Comparison of ENCODE assay signal across 9 cellular contexts in the genomic region with DNA sequence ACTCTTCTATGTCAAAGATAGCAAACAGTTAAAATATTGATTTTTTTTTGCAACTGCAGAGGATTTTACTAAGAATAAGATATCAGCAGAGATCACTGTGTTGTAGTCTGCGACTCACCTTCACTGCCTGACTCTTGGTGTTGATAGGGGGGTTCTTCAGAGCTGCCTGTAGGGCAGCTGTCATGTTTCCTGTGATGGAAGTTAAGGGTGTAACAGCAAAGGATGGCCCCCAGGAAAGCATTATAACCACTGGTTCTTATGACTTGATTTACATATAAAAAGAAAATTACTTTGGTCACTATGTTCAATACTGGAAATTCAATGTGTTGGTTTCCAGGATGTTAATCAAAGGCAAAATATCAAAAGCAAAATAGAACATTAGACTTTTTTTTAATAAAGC. TPM values are rescaled to one million over a fixed set of nuclear protein-coding genes. Genes with fewer than 3 reads are reported as not detected.
A peak's percentile ranks its signal among the peaks of the same experiment; 100 is the strongest.
DNase-seq lines count a peak whose midpoint lies in the region; ATAC-seq and TF ChIP-seq lines count a peak whose summit lies in the region.
"Had no signal": no experiment of that assay in that cellular context is flagged by ENCODE, and none has a peak within 500 bp of the region (broad histone marks: within the 10 kb centered on the region; RNA-seq: fewer than 3 reads in every experiment).

No MANE protein-coding gene starts in this region.

- CTCF ChIA-PET in activated CD8-positive, alpha-beta T cell treated with anti-CD3 and anti-CD28 coated beads for 36 hours (lab: Charles Lee) = interaction anchor here (1.0 to 4.2 kb wide), 17 partner anchors 9 to 324 kb away, joined by 3 to 33 read pairs (median 6); a partner anchor contains a TSS

- H3K4me1 Mint-ChIP-seq in activated CD8-positive, alpha-beta T cell treated with anti-CD3 and anti-CD28 coated beads for 36 hours (ENCODE audit: low read depth) = peaks cover 61% of the 10 kb centered on the region

- ATAC-seq in Right ventricle myocardium inferior (no peak), upper lobe of left lung (ENCODE audit: low FRiP score in 2 of 2) (no peak), GM18502 (IDR thresholded peaks at IDR 0.05; ENCODE audit: poor library complexity, unreplicated experiment) (no peak), HG03442 (IDR thresholded peaks at IDR 0.05; ENCODE audit: unreplicated experiment) (no peak)
- ATAC-seq in activated CD8-positive, alpha-beta T cell treated with anti-CD3 and anti-CD28 coated beads for 36 hours = peak; percentile 15

- no peaks in the 10 kb centered on the region for H3K9me3 Mint-ChIP-seq in activated CD8-positive, alpha-beta T cell treated with anti-CD3 and anti-CD28 coated beads for 36 hours

- intact Hi-C loops in Right ventricle myocardium inferior (cut with DNase I) = no loop called here
- intact Hi-C loops in activated CD8-positive, alpha-beta T cell treated with anti-CD3 and anti-CD28 coated beads for 36 hours (cut with micrococcal nuclease) = loop anchor here (5.0 kb wide), 1 partner anchor 161 kb away; a partner anchor contains a TSS

- H3K4me3 Mint-ChIP-seq in activated CD8-positive, alpha-beta T cell treated with anti-CD3 and anti-CD28 coated beads for 36 hours = peak overlapping the region; percentile 89

- peak overlapping the region; percentile 68 for H3K4me3 ChIP-seq in cardiac muscle cell
- peak overlapping the region; percentile 14 for H3K4me3 ChIP-seq in kidney epithelial cell (ENCODE audit: low read depth, low read length)
- peak overlapping the region; percentile 16 to 93 (median 88) for H3K4me3 ChIP-seq in upper lobe of left lung

- H3K27ac ChIP-seq in cardiac muscle cell (peak overlapping the region; percentile 98), upper lobe of left lung (peak overlapping the region; percentile 8 to 99 (median 98))

- peaks cover 29% of the 10 kb centered on the region for H3K36me3 ChIP-seq in cardiac muscle cell
- no peaks in the 10 kb centered on the region for H3K36me3 ChIP-seq in kidney epithelial cell (ENCODE audit: control insufficient read depth, insufficient read depth, low read length)
- H3K36me3 ChIP-seq in upper lobe of left lung = peaks cover 0 to 38% (median 17%) of the 10 kb centered on the region in 4 donors

- H3K9me3 ChIP-seq in cardiac muscle cell (ENCODE audit: low read depth) (no peaks in the 10 kb centered on the region), upper lobe of left lung (no peaks in the 10 kb centered on the region)

- TF ChIP-seq POLR2A in upper lobe of left lung (IDR thresholded peaks at IDR 0.05) = no peak

- DNase-seq in cardiac muscle cell (ENCODE audit: low read depth in 1 of 2, low spot score in 1 of 2) (no peak), Right ventricle myocardium inferior (ENCODE audit: missing footprints) (no peak), kidney epithelial cell (ENCODE audit: low read depth) (no peak), upper lobe of left lung (no peak), AML-193 (lab: John Stamatoyannopoulos, UW) (no peak)
- DNase-seq in activated CD8-positive, alpha-beta T cell treated with anti-CD3 and anti-CD28 coated beads for 36 hours = peak; percentile 49
- DNase-seq: NCI-H2081 treated with DMSO at 0.1 percent for 48 hours had no signal

- H3K4me1 ChIP-seq in cardiac muscle cell (ENCODE audit: low read depth) = peaks cover 21% of the 10 kb centered on the region
- H3K4me1 ChIP-seq in upper lobe of left lung = peaks cover 37 to 62% (median 51%) of the 10 kb centered on the region in 4 donors

- 55 to 63% methylated on average over 1 of the region's 1 CpG for WGBS in upper lobe of left lung, 2 donors

- TF ChIP-seq EP300 in upper lobe of left lung (IDR thresholded peaks at IDR 0.05) = no peak

- POLR2A ChIA-PET in activated CD8-positive, alpha-beta T cell treated with anti-CD3 and anti-CD28 coated beads for 36 hours (lab: Charles Lee) = interaction anchor here (1.2 kb wide), 1 partner anchor 160 kb away, joined by 3 read pairs; no protein-coding TSS in a partner anchor

- H3K27me3 ChIP-seq in cardiac muscle cell = no peaks in the 10 kb centered on the region
- H3K27me3 ChIP-seq in kidney epithelial cell (ENCODE audit: control insufficient read depth, insufficient read depth, low read length) = no peaks in the 10 kb centered on the region
- H3K27me3 ChIP-seq in upper lobe of left lung = no peaks in the 10 kb centered on the region

- H3K27me3 Mint-ChIP-seq in activated CD8-positive, alpha-beta T cell treated with anti-CD3 and anti-CD28 coated beads for 36 hours = no peaks in the 10 kb centered on the region

- TF ChIP-seq CTCF in cardiac muscle cell (IDR thresholded peaks at IDR 0.05; ENCODE audit: low read depth, low read length) (no peak), kidney epithelial cell (IDR thresholded peaks at IDR 0.05; ENCODE audit: insufficient read depth, low read length, poor library complexity, severe bottlenecking) (no peak), upper lobe of left lung (IDR thresholded peaks at IDR 0.05) (no peak)
- no peak for TF ChIP-seq CTCF in activated CD8-positive, alpha-beta T cell treated with anti-CD3 and anti-CD28 coated beads for 36 hours (IDR thresholded peaks at IDR 0.05)

- H3K36me3 Mint-ChIP-seq in activated CD8-positive, alpha-beta T cell treated with anti-CD3 and anti-CD28 coated beads for 36 hours (ENCODE audit: low read depth) = peaks cover 32% of the 10 kb centered on the region

- H3K27ac Mint-ChIP-seq in activated CD8-positive, alpha-beta T cell treated with anti-CD3 and anti-CD28 coated beads for 36 hours = peak overlapping the region; percentile 94

RNA-seq across cellular contexts. Expression of a gene that starts 2.6 kb away (rescaled TPM):
- 72.5 and 77.3 TPM in 2 replicates for total RNA-seq in cardiac muscle cell
- 179 and 202 TPM in 2 replicates for polyA plus RNA-seq in cardiac muscle cell
- total RNA-seq in Right ventricle myocardium inferior = 40.2 TPM
- 100 to 1,000 TPM; 128 to 134 TPM for total RNA-seq in activated CD8-positive, alpha-beta T cell treated with anti-CD3 and anti-CD28 coated beads for 36 hours
- 140 and 163 TPM in 2 replicates for total RNA-seq in kidney epithelial cell
- 100 to 1,000 TPM in 4 of 6 donors, 10 to 100 TPM in 2; 28.3 to 193 (median 109) TPM for total RNA-seq in upper lobe of left lung

RNA-seq across cellular contexts. Expression of a gene that starts 20.2 kb away (rescaled TPM):
- total RNA-seq in cardiac muscle cell = not detected in 2 replicates
- polyA plus RNA-seq in cardiac muscle cell = 0.42 TPM in 1 of 2 replicates, not detected in the other
- not detected for total RNA-seq in Right ventricle myocardium inferior
- total RNA-seq in activated CD8-positive, alpha-beta T cell treated with anti-CD3 and anti-CD28 coated beads for 36 hours = not detected
- total RNA-seq in kidney epithelial cell = not detected in 2 replicates
- 1 to 10 TPM in 3 of 6 donors, under 1 TPM in 3; 0.20 to 5.6 (median 1.9) TPM for total RNA-seq in upper lobe of left lung

RNA-seq across cellular contexts. Expression of a gene that starts 42.7 kb away (rescaled TPM):
- 0.06 and 0.60 TPM in 2 replicates for total RNA-seq in cardiac muscle cell
- polyA plus RNA-seq in cardiac muscle cell = 0.19 and 1.5 TPM in 2 replicates
- 6.7 TPM for total RNA-seq in Right ventricle myocardium inferior
- 1 to 10 TPM; 4.2 to 4.7 TPM for total RNA-seq in activated CD8-positive, alpha-beta T cell treated with anti-CD3 and anti-CD28 coated beads for 36 hours
- 62.5 and 86.1 TPM in 2 replicates for total RNA-seq in kidney epithelial cell
- 100 to 1,000 TPM in 4 of 6 donors, 10 to 100 TPM in 2; 68.5 to 202 (median 143) TPM for total RNA-seq in upper lobe of left lung

Comparison
In these comparisons a context has a peak if more than half of its experiments do, and no peak if none do; other contexts are left out.
1. H3K4me3 ChIP-seq: peak in every context shown above with its lines; median percentile 88 in upper lobe of left lung; 68 in cardiac muscle cell; 14 in kidney epithelial cell.